ENCODE assay signal across 32 cellular contexts in the genomic region with DNA sequence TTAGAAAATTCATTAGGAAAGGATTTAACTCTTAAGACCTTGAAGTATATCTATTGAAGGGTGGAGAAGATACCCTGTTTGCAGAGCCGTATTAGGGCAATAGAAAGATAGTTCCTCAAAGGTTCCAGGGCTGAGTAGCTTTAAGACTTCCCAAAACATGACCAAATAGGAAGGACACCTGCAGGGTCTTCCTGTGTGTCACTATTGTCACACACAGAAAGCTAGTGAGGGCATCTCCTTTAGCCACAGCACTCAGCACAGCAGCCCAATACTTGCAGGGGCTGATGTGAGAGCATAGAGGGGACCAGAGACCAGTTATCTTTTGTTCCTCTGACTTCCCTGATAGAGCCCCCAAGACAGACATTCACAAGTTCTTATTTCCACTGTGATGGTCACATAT.
"Had no signal": no experiment of that assay in that cellular context is flagged by ENCODE, and none has a peak within 500 bp of the region (broad histone marks: within the 10 kb centered on the region; RNA-seq: fewer than 3 reads in every experiment).

No MANE protein-coding gene starts in this region.

- H3K4me3 Mint-ChIP-seq: T-cell had no signal

- H3K27me3 Mint-ChIP-seq: T-cell had no signal

- DNase-seq: MM.1S, MV-4-11, NCI-H1048, NCI-H1092 treated with DMSO at 0.1 percent for 48 hours, NCI-H1105 treated with DMSO at 0.1 percent for 48 hours, NCI-H1417, NCI-H1436, NCI-H146, NCI-H1694, NCI-H187, NCI-H1930, NCI-H2029 treated with DMSO at 0.1 percent for 48 hours, NCI-H2081 treated with DMSO at 0.1 percent for 48 hours, NCI-H2107, NCI-H2171, NCI-H226, NCI-H446 treated with DMSO at 0.1 percent for 48 hours, NCI-H510A, NCI-H524, NCI-H526, NCI-H69, NCI-H748 treated with DMSO at 0.1 percent for 48 hours, NCI-H82, OCI-M1, PC-3, Peyer's patch, Right ventricle myocardium superior, RPMI8226, SHP77 treated with DMSO at 0.1 percent for 48 hours, SK-N-SH, T-cell had no signal

- H3K36me3 ChIP-seq: Peyer's patch, SJSA1 had no signal

- H3K27ac Mint-ChIP-seq: T-cell had no signal

- ATAC-seq: PC-3, T-cell had no signal

- H3K9me2 ChIP-seq: SK-N-SH had no signal

- H3K9ac ChIP-seq: SK-N-SH had no signal

- H3K4me3 ChIP-seq: Peyer's patch, SJSA1 had no signal

- H3K4me1 Mint-ChIP-seq: T-cell had no signal

- H3K4me2 ChIP-seq: SK-N-SH had no signal

- H3K9me3 ChIP-seq: Peyer's patch, SJSA1, SK-N-SH had no signal

- H3K4me1 ChIP-seq: Peyer's patch, SJSA1 had no signal

- H3K36me3 Mint-ChIP-seq: T-cell had no signal

- H3K27me3 ChIP-seq: Peyer's patch had no signal

- H3K27ac ChIP-seq: Peyer's patch, SJSA1 had no signal
